8 cellular contexts compared by ENCODE assay signal in the genomic region with DNA sequence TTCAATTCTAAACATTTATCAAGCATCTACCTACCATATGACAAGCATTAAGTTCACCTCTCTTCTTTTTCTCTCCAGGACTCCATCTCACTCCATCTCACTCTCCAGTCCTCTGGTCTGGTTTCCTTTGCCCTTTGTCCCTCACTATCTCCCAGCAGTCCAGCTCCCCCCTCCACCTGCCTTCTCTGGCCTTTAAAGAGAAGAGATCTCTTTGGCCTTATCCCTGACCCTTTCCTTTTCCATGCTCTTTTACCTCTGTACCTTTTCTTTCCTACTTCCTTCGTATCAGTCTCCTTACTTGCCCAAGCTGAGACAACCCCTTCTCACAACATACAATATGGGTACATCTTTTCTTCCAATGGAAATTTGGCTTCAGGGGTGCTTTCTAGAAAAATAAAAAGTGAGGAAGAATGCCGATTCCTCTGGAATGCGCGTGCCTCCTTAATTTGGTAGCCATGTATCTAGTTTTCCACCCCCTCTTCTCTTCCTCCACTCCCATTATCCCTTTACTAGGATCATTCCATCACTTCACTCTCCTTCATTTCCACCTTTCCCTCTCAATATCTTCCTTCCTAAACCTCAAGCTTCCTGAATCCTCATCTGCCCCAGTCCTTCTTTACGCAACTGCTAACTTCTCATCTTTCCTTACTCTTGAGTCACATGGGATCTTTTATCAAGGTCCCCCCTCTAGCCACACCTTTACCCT. TPM values are rescaled to one million over a fixed set of nuclear protein-coding genes. Genes with fewer than 3 reads are reported as not detected.
A peak's percentile ranks its signal among the peaks of the same experiment; 100 is the strongest.
DNase-seq lines count a peak whose midpoint lies in the region; ATAC-seq and TF ChIP-seq lines count a peak whose summit lies in the region.

No MANE protein-coding gene starts in this region.

- no peaks in the 10 kb centered on the region for H3K27me3 Mint-ChIP-seq in natural killer cell treated with Interleukin-12 subunit alpha and Interleukin-12 subunit beta and Interleukin-15 and Interleukin-18, amount 100 ng/mL, for 72 hours

- intact Hi-C loops in dorsolateral prefrontal cortex (cut with DNase I) = loop anchor here (1.0 to 5.0 kb wide), 3 partner anchors 22 to 796 kb away; partner anchors contain the start of genes FKBPL (in 1 of the 2) and PPT2 (in 1 of the 2)

- H3K27me3 ChIP-seq in dorsolateral prefrontal cortex = no peaks in the 10 kb centered on the region

- DNase-seq in ELR (ENCODE audit: low read depth) (peak; percentile 79), NCI-H69 (lab: John Stamatoyannopoulos, UW) (peak; percentile 42), dorsolateral prefrontal cortex (no peak), T-helper 9 cell (no peak), NCI-H2081 (lab: John Stamatoyannopoulos, UW) (no peak), amygdala (lab: John Stamatoyannopoulos, UW) (no peak)
- peak; percentile 22 for DNase-seq in natural killer cell treated with Interleukin-12 subunit alpha and Interleukin-12 subunit beta and Interleukin-15 and Interleukin-18, amount 100 ng/mL, for 72 hours (ENCODE audit: low spot score)

- H3K27ac ChIP-seq in dorsolateral prefrontal cortex = peak overlapping the region; percentile 86 to 100 (median 99)

- peak overlapping the region; percentile 71 to 98 (median 89) for H3K4me3 ChIP-seq in dorsolateral prefrontal cortex

- H3K27ac Mint-ChIP-seq in natural killer cell treated with Interleukin-12 subunit alpha and Interleukin-12 subunit beta and Interleukin-15 and Interleukin-18, amount 100 ng/mL, for 72 hours = peak overlapping the region; percentile 92 to 95

- no peak for ATAC-seq in natural killer cell treated with Interleukin-12 subunit alpha and Interleukin-12 subunit beta and Interleukin-15 and Interleukin-18, amount 100 ng/mL, for 72 hours
- no peak for ATAC-seq in HG03108 (IDR thresholded peaks at IDR 0.05; ENCODE audit: unreplicated experiment)

- no peaks in the 10 kb centered on the region for H3K9me3 Mint-ChIP-seq in natural killer cell treated with Interleukin-12 subunit alpha and Interleukin-12 subunit beta and Interleukin-15 and Interleukin-18, amount 100 ng/mL, for 72 hours

- peaks cover 56 to 61% of the 10 kb centered on the region in 2 donors for H3K4me1 Mint-ChIP-seq in natural killer cell treated with Interleukin-12 subunit alpha and Interleukin-12 subunit beta and Interleukin-15 and Interleukin-18, amount 100 ng/mL, for 72 hours (ENCODE audit: low read depth in 2 of 2)

- TF ChIP-seq CTCF in dorsolateral prefrontal cortex (IDR thresholded peaks at IDR 0.05 in 54 of 56, conservative IDR thresholded peaks at IDR 0.05 in 2 of 56; ENCODE audit: low read depth in 1 of 56, partially characterized antibody in 56 of 56) = no peak

- H3K4me3 Mint-ChIP-seq in natural killer cell treated with Interleukin-12 subunit alpha and Interleukin-12 subunit beta and Interleukin-15 and Interleukin-18, amount 100 ng/mL, for 72 hours = peak overlapping the region; percentile 93

- H3K36me3 Mint-ChIP-seq in natural killer cell treated with Interleukin-12 subunit alpha and Interleukin-12 subunit beta and Interleukin-15 and Interleukin-18, amount 100 ng/mL, for 72 hours = no peaks in the 10 kb centered on the region

RNA-seq across cellular contexts. Expression of gene AGPAT1, which starts 0.7 kb away (rescaled TPM):
- total RNA-seq in dorsolateral prefrontal cortex = 100 to 1,000 TPM in 4 of 120 experiments, 10 to 100 TPM in 116; 58.7 to 102 (median 81.9) TPM
- total RNA-seq in natural killer cell treated with Interleukin-12 subunit alpha and Interleukin-12 subunit beta and Interleukin-15 and Interleukin-18, amount 100 ng/mL, for 72 hours = 10 to 100 TPM; 39.2 to 43.0 TPM

RNA-seq across cellular contexts. Expression of gene RNF5, which starts 1.6 kb away (rescaled TPM):
- total RNA-seq in dorsolateral prefrontal cortex = 10 to 100 TPM; 34.1 to 70.5 (median 51.5) TPM
- total RNA-seq in natural killer cell treated with Interleukin-12 subunit alpha and Interleukin-12 subunit beta and Interleukin-15 and Interleukin-18, amount 100 ng/mL, for 72 hours = 10 to 100 TPM; 41.0 to 53.3 TPM

RNA-seq across cellular contexts. Expression of gene AGER, which starts 7.4 kb away (rescaled TPM):
- total RNA-seq in dorsolateral prefrontal cortex = 10 to 100 TPM in 1 of 120 experiments, 1 to 10 TPM in 119; 1.6 to 11.4 (median 5.2) TPM
- total RNA-seq in natural killer cell treated with Interleukin-12 subunit alpha and Interleukin-12 subunit beta and Interleukin-15 and Interleukin-18, amount 100 ng/mL, for 72 hours = 10 to 100 TPM; 15.0 to 29.7 TPM

RNA-seq across cellular contexts. Expression of gene EGFL8, which starts 12.2 kb away (rescaled TPM):
- total RNA-seq in dorsolateral prefrontal cortex = 10 to 100 TPM in 115 of 120 experiments, 1 to 10 TPM in 5; 8.7 to 37.5 (median 19.8) TPM
- 10 to 100 TPM in 1 of 2 donors, 1 to 10 TPM in 1; 8.3 to 15.0 TPM for total RNA-seq in natural killer cell treated with Interleukin-12 subunit alpha and Interleukin-12 subunit beta and Interleukin-15 and Interleukin-18, amount 100 ng/mL, for 72 hours

RNA-seq across cellular contexts. Expression of gene PBX2, which starts 13.4 kb away (rescaled TPM):
- 10 to 100 TPM; 42.9 to 89.4 (median 59.4) TPM for total RNA-seq in dorsolateral prefrontal cortex
- total RNA-seq in natural killer cell treated with Interleukin-12 subunit alpha and Interleukin-12 subunit beta and Interleukin-15 and Interleukin-18, amount 100 ng/mL, for 72 hours = 10 to 100 TPM; 64.1 to 89.4 TPM

Comparison
In these comparisons a context has a peak if more than half of its experiments do, and no peak if none do; other contexts are left out.
1. DNase-seq: peak in ELR (single experiment), NCI-H69 (single experiment) and natural killer cell treated with Interleukin-12 subunit alpha and Interleukin-12 subunit beta and Interleukin-15 and Interleukin-18, amount 100 ng/mL, for 72 hours (single experiment); none in dorsolateral prefrontal cortex (0 of 10), T-helper 9 cell (single experiment), NCI-H2081 (0 of 2) and amygdala (0 of 56).